ENCODE assay signal across 16 cellular contexts in the genomic region with DNA sequence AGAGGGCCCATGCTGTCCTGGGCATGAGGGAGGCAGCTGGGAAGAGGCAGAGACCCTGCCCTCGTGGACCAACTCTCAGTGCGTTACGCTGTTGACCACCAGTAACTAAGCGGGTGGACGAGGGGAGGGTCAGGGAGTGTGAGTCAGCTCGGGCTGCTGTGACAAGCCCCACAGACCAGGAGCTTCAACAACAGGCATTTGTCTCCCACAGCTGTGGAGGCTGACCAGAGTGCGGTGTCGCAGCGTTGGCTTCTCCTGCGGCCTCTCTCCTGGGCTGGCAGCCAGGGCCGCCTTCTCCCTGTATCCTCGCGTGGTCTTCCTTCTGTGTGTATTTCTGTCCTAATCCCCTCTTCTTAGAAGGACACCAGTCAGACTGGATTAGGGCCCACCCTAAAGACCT. TPM values are rescaled to one million over a fixed set of nuclear protein-coding genes. Genes with fewer than 3 reads are reported as not detected.
DNase-seq lines count a peak whose midpoint lies in the region; ATAC-seq and TF ChIP-seq lines count a peak whose summit lies in the region.
"Had no signal": no experiment of that assay in that cellular context is flagged by ENCODE, and none has a peak within 500 bp of the region (broad histone marks: within the 10 kb centered on the region; RNA-seq: fewer than 3 reads in every experiment).

No MANE protein-coding gene starts in this region.

- WGBS in urinary bladder = 68% methylated on average over 13 of the region's 13 CpGs

- TF ChIP-seq CTCF in brain microvascular endothelial cell (IDR thresholded peaks at IDR 0.05; ENCODE audit: low read depth, low read length, missing control alignments) (no peak), A673 (conservative IDR thresholded peaks at IDR 0.05; ENCODE audit: low read depth, low read length) (no peak)

- in situ Hi-C loops in brain microvascular endothelial cell (cut with HindIII; ENCODE audit: low pct_ligation_motif_present, low sequenced_read_pairs) = no loop called here

- no peak for DNase-seq in activated naive CD4-positive, alpha-beta T cell (lab: John Stamatoyannopoulos, UW)
- DNase-seq in globus pallidus (ENCODE audit: low spot score) = peak; percentile 47
- peak in 1 of 10 donors; percentile 54 for DNase-seq in naive thymus-derived CD8-positive, alpha-beta T cell
- DNase-seq in brain microvascular endothelial cell = no peak
- no peak for DNase-seq in epidermal melanocyte (ENCODE audit: insufficient read length, low spot score)
- no peak for DNase-seq in A673 (ENCODE audit: low spot score)
- DNase-seq: activated CD4-positive, alpha-beta T cell treated with anti-CD3 and anti-CD28 coated beads, Interleukin-2, amount 50 U/mL, for 4 hours; DMS79 treated with DMSO at 0.1 percent for 48 hours; H9; NCI-H1436 treated with DMSO at 0.1 percent for 48 hours; NCI-H69; SK-N-SH had no signal

- no TSS peak for BruUV-seq in A673 (replicated peaks; lab: Mats Ljungman, UMichigan)

- H3K36me3 ChIP-seq in urinary bladder (ENCODE audit: insufficient read depth) = no peaks in the 10 kb centered on the region
- H3K36me3 ChIP-seq in brain microvascular endothelial cell (replicated peaks) = no peaks in the 10 kb centered on the region
- no peaks in the 10 kb centered on the region for H3K36me3 ChIP-seq in A673 (ENCODE audit: insufficient read depth, low read length, poor library complexity, severe bottlenecking)

- intact Hi-C loops in A673 (cut with micrococcal nuclease; ENCODE audit: unreplicated experiment) = no loop called here

- no peaks in the 10 kb centered on the region for H3K27me3 Mint-ChIP-seq in activated naive CD4-positive, alpha-beta T cell treated with anti-CD3 and anti-CD28 coated beads, Interleukin-2, amount 50 U/mL, for 24 hours
- no peaks in the 10 kb centered on the region for H3K27me3 Mint-ChIP-seq in naive thymus-derived CD8-positive, alpha-beta T cell
- H3K27me3 Mint-ChIP-seq: IgD-negative memory B cell had no signal

- no peaks in the 10 kb centered on the region for H3K9me3 ChIP-seq in A673 (ENCODE audit: low read depth, low read length, poor library complexity, severe bottlenecking)
- H3K9me3 ChIP-seq: SK-N-SH had no signal

- H3K27ac Mint-ChIP-seq in activated naive CD4-positive, alpha-beta T cell treated with anti-CD3 and anti-CD28 coated beads, Interleukin-2, amount 50 U/mL, for 24 hours = peak overlapping the region; percentile 97
- H3K27ac Mint-ChIP-seq in naive thymus-derived CD8-positive, alpha-beta T cell = peak overlapping the region; percentile 77 to 100 (median 96)
- H3K27ac Mint-ChIP-seq: H9 had no signal

- POLR2A ChIA-PET in naive thymus-derived CD8-positive, alpha-beta T cell (lab: Charles Lee) = interaction anchor here (2.0 to 7.9 kb wide), 5 partner anchors 12 to 105 kb away, joined by 5 to 257 read pairs (median 81); a partner anchor contains a TSS
- POLR2A ChIA-PET in A673 (lab: Charles Lee; ENCODE audit: low non-redundant PET) = no interaction called here

- no peaks in the 10 kb centered on the region for H3K9me3 Mint-ChIP-seq in activated naive CD4-positive, alpha-beta T cell treated with anti-CD3 and anti-CD28 coated beads, Interleukin-2, amount 50 U/mL, for 24 hours
- no peaks in the 10 kb centered on the region for H3K9me3 Mint-ChIP-seq in naive thymus-derived CD8-positive, alpha-beta T cell
- H3K9me3 Mint-ChIP-seq: H9 had no signal

- no peak for ATAC-seq in naive thymus-derived CD8-positive, alpha-beta T cell

- H3K4me3 ChIP-seq in urinary bladder (ENCODE audit: low read depth, low read length) (no peak overlapping the region), brain microvascular endothelial cell (ENCODE audit: low read depth, low read length) (no peak overlapping the region), A673 (ENCODE audit: low read depth, low read length, poor library complexity, severe bottlenecking) (no peak overlapping the region)

- H3K36me3 Mint-ChIP-seq in activated naive CD4-positive, alpha-beta T cell treated with anti-CD3 and anti-CD28 coated beads, Interleukin-2, amount 50 U/mL, for 24 hours = no peaks in the 10 kb centered on the region
- no peaks in the 10 kb centered on the region for H3K36me3 Mint-ChIP-seq in naive thymus-derived CD8-positive, alpha-beta T cell
- H3K36me3 Mint-ChIP-seq: IgD-negative memory B cell had no signal

- H3K4me1 ChIP-seq in urinary bladder (ENCODE audit: insufficient read depth) (peaks cover 2% of the 10 kb centered on the region), A673 (ENCODE audit: insufficient read depth, low read length, poor library complexity, severe bottlenecking) (peaks cover 7% of the 10 kb centered on the region)

- no peaks in the 10 kb centered on the region for H3K27me3 ChIP-seq in brain microvascular endothelial cell (replicated peaks)
- no peaks in the 10 kb centered on the region for H3K27me3 ChIP-seq in A673 (replicated peaks; ENCODE audit: insufficient read depth, low read depth, low read length, poor library complexity)

- peaks cover 52% of the 10 kb centered on the region for H3K4me1 Mint-ChIP-seq in activated naive CD4-positive, alpha-beta T cell treated with anti-CD3 and anti-CD28 coated beads, Interleukin-2, amount 50 U/mL, for 24 hours
- H3K4me1 Mint-ChIP-seq in naive thymus-derived CD8-positive, alpha-beta T cell = peaks cover 28 to 55% (median 49%) of the 10 kb centered on the region in 4 donors

- peak overlapping the region; percentile 78 for H3K27ac ChIP-seq in urinary bladder (ENCODE audit: low read depth)
- H3K27ac ChIP-seq in brain microvascular endothelial cell = no peak overlapping the region
- no peak overlapping the region for H3K27ac ChIP-seq in A673 (ENCODE audit: low read depth, low read length, poor library complexity, severe bottlenecking)

- no peak overlapping the region for H3K4me3 Mint-ChIP-seq in activated naive CD4-positive, alpha-beta T cell treated with anti-CD3 and anti-CD28 coated beads, Interleukin-2, amount 50 U/mL, for 24 hours
- peak overlapping the region in 6 of 10 donors; percentile 9 to 88 (median 50) for H3K4me3 Mint-ChIP-seq in naive thymus-derived CD8-positive, alpha-beta T cell
- H3K4me3 Mint-ChIP-seq: H9 had no signal

- CTCF ChIA-PET in A673 (lab: Charles Lee) = no interaction called here

RNA-seq across cellular contexts. Expression of a gene that starts 13.0 kb away (rescaled TPM):
- under 1 TPM; 0.52 to 0.69 TPM for total RNA-seq in naive thymus-derived CD8-positive, alpha-beta T cell
- under 1 TPM; 0.21 to 0.47 (median 0.32) TPM for polyA plus RNA-seq in naive thymus-derived CD8-positive, alpha-beta T cell
- 5.7 TPM for total RNA-seq in urinary bladder
- polyA plus RNA-seq in urinary bladder = 4.3 TPM
- total RNA-seq in A673 (2021) = not detected in 2 replicates
- polyA plus RNA-seq: IgD-negative memory B cell, SK-N-SH had no signal

RNA-seq across cellular contexts. Expression of a gene that starts 20.3 kb away (rescaled TPM):
- 1 to 10 TPM; 1.7 to 2.0 TPM for total RNA-seq in naive thymus-derived CD8-positive, alpha-beta T cell
- under 1 TPM; 0.18 to 0.23 (median 0.20) TPM for polyA plus RNA-seq in naive thymus-derived CD8-positive, alpha-beta T cell
- total RNA-seq in urinary bladder = 1.9 TPM
- polyA plus RNA-seq in urinary bladder = 0.62 TPM
- total RNA-seq in A673 (2021) = 0.26 TPM in 1 of 2 replicates, not detected in the other
- polyA plus RNA-seq: IgD-negative memory B cell, SK-N-SH had no signal

RNA-seq across cellular contexts. Expression of a gene that starts 46.4 kb away (rescaled TPM):
- total RNA-seq in naive thymus-derived CD8-positive, alpha-beta T cell = not detected
- polyA plus RNA-seq in naive thymus-derived CD8-positive, alpha-beta T cell = not detected
- total RNA-seq in urinary bladder (not detected), A673 (2021) (not detected in 2 replicates)
- polyA plus RNA-seq in urinary bladder = not detected
- total RNA-seq: H9, skeletal muscle tissue had no signal
- polyA plus RNA-seq: SK-N-SH had no signal
